In genomic region chr5:69261034-69261433, GRCh38 we compare ENCODE assay signal across 24 cellular contexts. TPM values are rescaled to one million over a fixed set of nuclear protein-coding genes. Genes with fewer than 3 reads are reported as not detected.
A peak's percentile ranks its signal among the peaks of the same experiment; 100 is the strongest.
DNase-seq lines count a peak whose midpoint lies in the region; ATAC-seq, FAIRE-seq and TF ChIP-seq lines count a peak whose summit lies in the region.
"Had no signal": no experiment of that assay in that cellular context is flagged by ENCODE, and none has a peak within 500 bp of the region (broad histone marks: within the 10 kb centered on the region; RNA-seq: fewer than 3 reads in every experiment).

No MANE protein-coding gene starts in this region.

- no peak overlapping the region for H3K4me3 ChIP-seq in fibroblast of mammary gland (ENCODE audit: control insufficient read depth, low read depth, low read length)
- H3K4me3 ChIP-seq: lung, psoas muscle, transverse colon had no signal

- peak; percentile 83 for FAIRE-seq in H54 (lab: Jason Lieb, UNC)

- TF ChIP-seq CTCF in fibroblast of mammary gland (conservative IDR thresholded peaks at IDR 0.05; ENCODE audit: control insufficient read depth, insufficient read depth, low read depth, low read length): no peak

- no peak for ATAC-seq in HG03469 (IDR thresholded peaks at IDR 0.05; ENCODE audit: unreplicated experiment)
- ATAC-seq: CD8-positive, alpha-beta T cell; esophagus mucosa; psoas muscle; WTC11 had no signal

- peak; percentile 20 for DNase-seq in H54 (ENCODE audit: insufficient read length, low spot score)
- DNase-seq in SK-N-DZ (ENCODE audit: low spot score): peak; percentile 77
- peak; percentile 60 for DNase-seq in fibroblast of mammary gland (ENCODE audit: low read depth)
- DNase-seq in renal cortical epithelial cell (ENCODE audit: low read depth): peak; percentile 52
- DNase-seq in NCI-H187 treated with DMSO at 0.1 percent for 48 hours (lab: John Stamatoyannopoulos, UW): no peak
- no peak for DNase-seq in T-helper 9 cell
- DNase-seq: AML-193; brain microvascular endothelial cell; CD8-positive, alpha-beta T cell; DMS153; effector CD8-positive, alpha-beta T cell; NCI-H1092 treated with DMSO at 0.1 percent for 48 hours; NCI-H2029; NCI-H2227 treated with DMSO at 0.1 percent for 48 hours; NCI-H69; psoas muscle; RPMI8226; stimulated activated CD8-positive, alpha-beta memory T cell treated with anti-CD3 and anti-CD28 coated beads, Interleukin-4, amount 100 ng/mL, for 48 hours; T1000; transverse colon had no signal

- TF ChIP-seq POLR2A in H54 (IDR thresholded peaks at IDR 0.05; ENCODE audit: low read depth, low read length): no peak

RNA-seq across cellular contexts. Expression of gene CDK7, which starts 26.3 kb away (rescaled TPM):
- 55.1 and 59.1 TPM in 2 replicates for polyA plus RNA-seq in SK-N-DZ (2014; cell fraction: cytosol; rRNA removed)
- polyA plus RNA-seq in SK-N-DZ (2014; cell fraction: nucleus; rRNA removed): 29.7 and 31.1 TPM in 2 replicates
- 59.7 and 75.5 TPM in 2 replicates for total RNA-seq in renal cortical epithelial cell

Comparison
In these comparisons a context has a peak if more than half of its experiments do, and no peak if none do; other contexts are left out.
1. DNase-seq: peak in H54 (single experiment), SK-N-DZ (single experiment), fibroblast of mammary gland (single experiment) and renal cortical epithelial cell (single experiment); none in NCI-H187 treated with DMSO at 0.1 percent for 48 hours (single experiment) and T-helper 9 cell (single experiment).